18 cellular contexts compared by ENCODE assay signal in genomic region chr11:45816614-45817013, GRCh38. TPM values are rescaled to one million over a fixed set of nuclear protein-coding genes. Genes with fewer than 3 reads are reported as not detected.
DNase-seq lines count a peak whose midpoint lies in the region; TF ChIP-seq lines count a peak whose summit lies in the region.
"Had no signal": no experiment of that assay in that cellular context is flagged by ENCODE, and none has a peak within 500 bp of the region (broad histone marks: within the 10 kb centered on the region; RNA-seq: fewer than 3 reads in every experiment).

No MANE protein-coding gene starts in this region.

- H3K4me3 ChIP-seq in spleen = no peak overlapping the region
- H3K4me3 ChIP-seq: dorsolateral prefrontal cortex, pancreas, upper lobe of left lung had no signal

- H3K36me3 ChIP-seq in spleen = peaks cover 0 to 13% (median 7%) of the 10 kb centered on the region in 6 donors

- 75 to 87% (median 82%) methylated on average over 3 of the region's 3 CpGs for WGBS in spleen, 5 donors

- no peaks in the 10 kb centered on the region for H3K9me3 ChIP-seq in spleen
- H3K9me3 ChIP-seq: pancreas, upper lobe of left lung had no signal

- TF ChIP-seq POLR2A in spleen (IDR thresholded peaks at IDR 0.05) = no peak

- intact Hi-C loops in spleen (cut with DNase I; ENCODE audit: low total_unique reads) = no loop called here

- H3K27ac ChIP-seq in spleen = peak overlapping the region in 3 of 8 donors; percentile 38 to 54 (median 38)
- H3K27ac ChIP-seq: brain microvascular endothelial cell, dorsolateral prefrontal cortex, pancreas, upper lobe of left lung had no signal

- H3K27me3 ChIP-seq in spleen (replicated peaks in 1 of 7) = no peaks in the 10 kb centered on the region
- H3K27me3 ChIP-seq: brain microvascular endothelial cell, dorsolateral prefrontal cortex, pancreas, upper lobe of left lung had no signal

- DNase-seq in NCI-H2227 (lab: John Stamatoyannopoulos, UW; ENCODE audit: unreplicated experiment) (peak; percentile 25), NCI-H2227 treated with DMSO at 0.1 percent for 48 hours (lab: John Stamatoyannopoulos, UW) (no peak), NCI-H2196 (lab: John Stamatoyannopoulos, UW; ENCODE audit: unreplicated experiment) (peak; percentile 39), cerebellar cortex (ENCODE audit: low spot score) (peak; percentile 22), spleen (peak; percentile 63), putamen (ENCODE audit: low spot score) (no peak), NCI-H82 (lab: John Stamatoyannopoulos, UW) (no peak)
- DNase-seq in activated T-cell treated with anti-CD3 and anti-CD28 coated beads, Interleukin-2, amount 50 U/mL, for 48 hours = no peak
- DNase-seq: activated CD4-positive, alpha-beta T cell treated with anti-CD3 and anti-CD28 coated beads for 48 hours; activated T-cell treated with anti-CD3 and anti-CD28 coated beads for 4 hours; brain microvascular endothelial cell; HCEC 1CT; pancreas; SIG-M5; small intestine; stimulated activated naive CD4-positive, alpha-beta T cell treated with Interleukin-2 at 50 U/mL for 16 hours; upper lobe of left lung had no signal

- peaks cover 0 to 29% (median 10%) of the 10 kb centered on the region in 6 donors for H3K4me1 ChIP-seq in spleen
- H3K4me1 ChIP-seq: pancreas, upper lobe of left lung had no signal

- no peak for TF ChIP-seq CTCF in spleen (IDR thresholded peaks at IDR 0.05 in 8 of 11, conservative IDR thresholded peaks at IDR 0.05 in 3 of 11)

RNA-seq across cellular contexts. Expression of gene SLC35C1, which starts 11.7 kb away (rescaled TPM):
- 10 to 100 TPM in 5 of 7 donors, 1 to 10 TPM in 2; 9.3 to 14.2 (median 12.1) TPM for total RNA-seq in spleen
- 1 to 10 TPM; 2.8 to 7.4 (median 4.1) TPM for polyA plus RNA-seq in spleen

RNA-seq across cellular contexts. Expression of gene CRY2, which starts 30.7 kb away (rescaled TPM):
- 10 to 100 TPM; 27.1 to 39.2 (median 33.1) TPM for total RNA-seq in spleen
- 10 to 100 TPM in 1 of 3 donors, 1 to 10 TPM in 2; 5.6 to 10.9 (median 5.6) TPM for polyA plus RNA-seq in spleen

Comparison
In these comparisons a context has a peak if more than half of its experiments do, and no peak if none do; other contexts are left out.
1. DNase-seq: peak in NCI-H2227 (single experiment), NCI-H2196 (single experiment), cerebellar cortex (single experiment) and spleen (single experiment); none in NCI-H2227 treated with DMSO at 0.1 percent for 48 hours (single experiment), putamen (single experiment), activated T-cell treated with anti-CD3 and anti-CD28 coated beads, Interleukin-2, amount 50 U/mL, for 48 hours (0 of 2) and NCI-H82 (single experiment).